Comparison of ENCODE assay signal across 13 cellular contexts in the genomic region with DNA sequence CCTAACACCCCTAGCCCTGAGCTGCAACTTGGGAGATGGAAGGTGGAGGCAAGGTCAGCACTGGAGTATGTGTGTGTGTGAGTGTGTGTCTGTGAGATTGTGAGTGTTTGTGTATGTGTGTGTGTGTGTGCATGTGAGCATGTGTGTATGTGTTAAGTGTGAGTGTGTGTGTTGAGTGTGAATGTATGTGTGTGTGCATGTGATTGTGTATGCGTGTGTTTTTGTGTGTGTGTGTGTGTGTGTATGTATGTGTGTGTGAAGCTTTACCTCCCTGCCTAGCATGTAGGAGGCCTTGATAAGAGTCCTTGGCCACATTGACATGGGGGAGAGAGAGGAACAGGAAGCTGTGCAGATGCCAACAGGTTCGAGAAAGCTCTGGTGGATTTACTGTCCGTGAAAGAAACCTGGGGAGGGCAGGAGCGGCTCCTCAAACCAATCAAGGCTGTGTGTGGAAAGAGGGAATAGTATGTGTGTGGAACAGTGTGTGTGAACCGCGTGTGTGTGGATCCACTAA. TPM values are rescaled to one million over a fixed set of nuclear protein-coding genes. Genes with fewer than 3 reads are reported as not detected.
DNase-seq lines count a peak whose midpoint lies in the region; FAIRE-seq and TF ChIP-seq lines count a peak whose summit lies in the region.
"Had no signal": no experiment of that assay in that cellular context is flagged by ENCODE, and none has a peak within 500 bp of the region (broad histone marks: within the 10 kb centered on the region; RNA-seq: fewer than 3 reads in every experiment).

No MANE protein-coding gene starts in this region.

- H3K9ac ChIP-seq in H1 (replicated peaks in 1 of 4; ENCODE audit: extremely low read depth in 1 of 4, low read depth in 3 of 4, low read length in 3 of 4) = no peak overlapping the region
- H3K9ac ChIP-seq in skeletal muscle tissue (ENCODE audit: low read depth in 1 of 3, low read length in 3 of 3) = peak overlapping the region in 1 of 3 donors; percentile 62

- TF ChIP-seq CTCF in H1 (IDR thresholded peaks at IDR 0.05; ENCODE audit: control extremely low read depth in 1 of 3, insufficient read depth in 1 of 3, low read depth in 1 of 3, low read length in 3 of 3) = no peak

- no peak for TF ChIP-seq POLR2A in H1 (IDR thresholded peaks at IDR 0.05; ENCODE audit: control extremely low read depth in 1 of 2, low read depth in 2 of 2, low read length in 2 of 2)

- no peak overlapping the region for H3K23ac ChIP-seq in H1 (ENCODE audit: insufficient read length)

- H3K79me1 ChIP-seq in H1 (ENCODE audit: low read depth, low read length) = peaks cover 5% of the 10 kb centered on the region; the same call in 1 of the 2 replicates

- peak overlapping the region; percentile 97; the same call in 1 of the 2 replicates for H2BK15ac ChIP-seq in H1 (ENCODE audit: low read length)

- no peak overlapping the region for H3K18ac ChIP-seq in H1 (ENCODE audit: extremely low read depth, low read length)

- POLR2A ChIA-PET in H1 (lab: Charles Lee; ENCODE audit: partially characterized antibody) = interaction anchor here (1.1 kb wide), 1 partner anchor 16 kb away, joined by 3 read pairs; no protein-coding TSS in a partner anchor

- H3K79me2 ChIP-seq in H1 (ENCODE audit: control insufficient read depth in 1 of 2, insufficient read depth in 2 of 2, low read length in 2 of 2) = no peaks in the 10 kb centered on the region

- peak overlapping the region; percentile 35; the same call in 1 of the 2 replicates for H2BK12ac ChIP-seq in H1 (ENCODE audit: low read depth, low read length)

- peaks cover 0 to 6% (median 0%) of the 10 kb centered on the region in 4 experiments; a peak in 3 of 8 replicates for H3K36me3 ChIP-seq in H1 (ENCODE audit: control insufficient read depth in 2 of 4, insufficient read depth in 4 of 4, low read length in 3 of 4)
- H3K36me3 ChIP-seq in skeletal muscle tissue (ENCODE audit: control insufficient read depth in 3 of 3, insufficient read depth in 3 of 3, low read length in 3 of 3) = peaks cover 16 to 23% (median 23%) of the 10 kb centered on the region in 3 donors

- peaks cover 7% of the 10 kb centered on the region; the same call in 1 of the 2 replicates for H3K23me2 ChIP-seq in H1 (ENCODE audit: low read depth, low read length)

- no peak overlapping the region for H2BK20ac ChIP-seq in H1 (ENCODE audit: low read length)

- H4K91ac ChIP-seq in H1 (replicated peaks; ENCODE audit: insufficient read length, low read length) = peak overlapping the region; percentile 36

- CTCF ChIA-PET in H1 (lab: Charles Lee; ENCODE audit: partially characterized antibody) = interaction anchor here (0.6 to 11.2 kb wide), 7 partner anchors 9 to 44 kb away, joined by 3 to 143 read pairs (median 32); a partner anchor contains a TSS

- DNase-seq in GDM1 (lab: John Stamatoyannopoulos, UW) (peak; percentile 24), Kasumi-1 (lab: John Stamatoyannopoulos, UW) (peak; percentile 56 to 79), H1 (ENCODE audit: low read depth in 1 of 2, low spot score in 2 of 2) (no peak), amniotic stem cell (lab: John Stamatoyannopoulos, UW) (no peak), AG08396 (ENCODE audit: low spot score) (no peak), SKM-1 treated with dmso at 0.1 percent for 144 hours (lab: John Stamatoyannopoulos, UW; ENCODE audit: unreplicated experiment) (no peak)
- DNase-seq: DMS 273 treated with DMSO at 0.1 percent for 48 hours; effector CD4-positive, alpha-beta T cell; NCI-H2029; T-helper 9 cell had no signal

- FAIRE-seq in H1 (lab: Jason Lieb, UNC) = no peak

- no peak overlapping the region for H3K56ac ChIP-seq in H1 (replicated peaks; ENCODE audit: insufficient read length, low read depth, low read length)

- H3K4me2 ChIP-seq in H1 (ENCODE audit: insufficient read depth in 1 of 2, low read depth in 2 of 2, low read length in 2 of 2) = no peak overlapping the region

- H2AK5ac ChIP-seq in H1 (ENCODE audit: low read depth, low read length) = peak overlapping the region; percentile 97; the same call in 1 of the 2 replicates

- peaks cover 0 to 2% of the 10 kb centered on the region in 2 experiments for H4K20me1 ChIP-seq in H1 (replicated peaks in 1 of 2; ENCODE audit: control insufficient read depth in 1 of 2, insufficient read depth in 2 of 2, low read length in 2 of 2)

- no peak for TF ChIP-seq RAD21 in H1 (IDR thresholded peaks at IDR 0.05 in 1 of 2, conservative IDR thresholded peaks at IDR 0.05 in 1 of 2; ENCODE audit: low read depth in 2 of 2, low read length in 2 of 2)

- H3K4me3 ChIP-seq in H1 (ENCODE audit: extremely low read depth in 1 of 4, insufficient read depth in 2 of 4, low read depth in 3 of 4, low read length in 4 of 4) (no peak overlapping the region), skeletal muscle tissue (ENCODE audit: low read length in 3 of 3) (peak overlapping the region in 1 of 3 donors; percentile 1)

- WGBS in H1 (ENCODE audit: extremely low coverage in 1 of 2, insufficient coverage in 1 of 2, insufficient read length in 1 of 2, insufficient replicate concordance in 2 of 2, low coverage in 1 of 2, low lambda C conversion rate in 2 of 2, missing lambda C conversion rate in 1 of 2), 2 experiments = 81% methylated on average over 6 of the region's 6 CpGs; no CpG with 5 or more reads in 1 of the 2 experiments

- H2BK120ac ChIP-seq in H1 (replicated peaks; ENCODE audit: low read depth, low read length) = no peak overlapping the region

- H3K27ac ChIP-seq in H1 (ENCODE audit: low read depth, low read length) (no peak overlapping the region; the same call in 1 of the 2 replicates), skeletal muscle tissue (ENCODE audit: low read depth, low read length) (peak overlapping the region; percentile 39)

- H4K8ac ChIP-seq in H1 (ENCODE audit: extremely low read depth, insufficient read depth, low read length) = no peak overlapping the region

- peak overlapping the region; percentile 40; the same call in 1 of the 2 replicates for H2BK5ac ChIP-seq in H1 (ENCODE audit: low read depth, low read length)

- H3K9me3 ChIP-seq in H1 (ENCODE audit: insufficient read depth in 2 of 2, low read depth in 1 of 2, low read length in 1 of 2) (no peaks in the 10 kb centered on the region), skeletal muscle tissue (ENCODE audit: control insufficient read depth in 3 of 3, low read length in 3 of 3) (no peaks in the 10 kb centered on the region)

- no peak overlapping the region for H2AFZ ChIP-seq in H1 (ENCODE audit: low read length)

- no peak overlapping the region for H3K14ac ChIP-seq in H1 (ENCODE audit: insufficient read length)

- no peak overlapping the region for H3K4ac ChIP-seq in H1 (replicated peaks; ENCODE audit: insufficient read length, low read depth, low read length)

- no peak for TF ChIP-seq EP300 in H1 (IDR thresholded peaks at IDR 0.05; ENCODE audit: borderline replicate concordance in 1 of 2, low read depth in 2 of 2, low read length in 2 of 2)

- no peaks in the 10 kb centered on the region; a peak in 1 of 7 replicates for H3K27me3 ChIP-seq in H1 (replicated peaks in 1 of 4; ENCODE audit: control insufficient read depth in 3 of 4, extremely low read depth in 1 of 4, insufficient read depth in 3 of 4, low read length in 3 of 4)
- H3K27me3 ChIP-seq in skeletal muscle tissue (ENCODE audit: control insufficient read depth in 3 of 3, insufficient read depth in 3 of 3, low read length in 3 of 3) = no peaks in the 10 kb centered on the region

- H3K4me1 ChIP-seq in H1 (replicated peaks in 1 of 4; ENCODE audit: control insufficient read depth in 3 of 4, insufficient read depth in 4 of 4, low read length in 3 of 4) (peaks cover 18 to 35% (median 25%) of the 10 kb centered on the region in 4 experiments), skeletal muscle tissue (ENCODE audit: control insufficient read depth in 3 of 3, insufficient read depth in 3 of 3, low read length in 3 of 3) (peaks cover 70 to 83% (median 72%) of the 10 kb centered on the region in 3 donors)

- H4K5ac ChIP-seq in H1 (ENCODE audit: insufficient read length, low read depth, low read length) = no peak overlapping the region

RNA-seq across cellular contexts. Expression of a gene that starts 9.3 kb away (rescaled TPM):
- total RNA-seq in H1 (2021; fragmentation: NEBNext Ultra II Directional; extraction: Animal tissue kit (Norgen Biotek cat#: 25700)) = 12.3 and 14.5 TPM in 2 replicates
- 14.3 and 16.1 TPM in 2 replicates for polyA plus RNA-seq in H1 (2011; rRNA removed)
- 17.1 TPM for polyA plus RNA-seq in H1 (2011; cell fraction: cytosol; rRNA removed)
- polyA plus RNA-seq in H1 (2011; cell fraction: nucleus; rRNA removed) = 36.6 TPM
- 7.0 to 11.7 TPM (median 8.8 TPM) in 4 replicates for polyA plus RNA-seq in H1 (2012, experiment 1 of 2)
- polyA plus RNA-seq in H1 (2012, experiment 2 of 2) = 5.5 TPM
- 7.2 TPM for polyA plus RNA-seq in H1 (2013, experiment 1 of 2)
- polyA plus RNA-seq in H1 (2013, experiment 2 of 2) = 6.4 TPM
- polyA minus RNA-seq in H1 (2011; rRNA and poly(A)+ RNA removed) = 12.2 and 16.5 TPM in 2 replicates
- 6.1 TPM for polyA minus RNA-seq in H1 (2011; cell fraction: cytosol; rRNA and poly(A)+ RNA removed)
- polyA minus RNA-seq in H1 (2011; cell fraction: nucleus; rRNA and poly(A)+ RNA removed) = 29.0 TPM
- total RNA-seq in skeletal muscle tissue = 21.4 TPM

RNA-seq across cellular contexts. Expression of a gene that starts 9.7 kb away (rescaled TPM):
- total RNA-seq in H1 (2021; fragmentation: NEBNext Ultra II Directional; extraction: Animal tissue kit (Norgen Biotek cat#: 25700)) = 0.67 and 0.80 TPM in 2 replicates
- polyA plus RNA-seq in H1 (2011; rRNA removed) = 4.5 and 5.3 TPM in 2 replicates
- 3.6 TPM for polyA plus RNA-seq in H1 (2011; cell fraction: cytosol; rRNA removed)
- polyA plus RNA-seq in H1 (2011; cell fraction: nucleus; rRNA removed) = 6.4 TPM
- polyA plus RNA-seq in H1 (2012, experiment 1 of 2) = 1.5 to 2.8 TPM (median 2.0 TPM) in 4 replicates
- polyA plus RNA-seq in H1 (2012, experiment 2 of 2) = 1.9 TPM
- polyA plus RNA-seq in H1 (2013, experiment 1 of 2) = 0.14 TPM
- 0.07 TPM for polyA plus RNA-seq in H1 (2013, experiment 2 of 2)
- 6.2 and 6.3 TPM in 2 replicates for polyA minus RNA-seq in H1 (2011; rRNA and poly(A)+ RNA removed)
- 2.8 TPM for polyA minus RNA-seq in H1 (2011; cell fraction: cytosol; rRNA and poly(A)+ RNA removed)
- polyA minus RNA-seq in H1 (2011; cell fraction: nucleus; rRNA and poly(A)+ RNA removed) = 6.5 TPM
- total RNA-seq in skeletal muscle tissue = 12.5 TPM

RNA-seq across cellular contexts. Expression of a gene that starts 31.8 kb away (rescaled TPM):
- 42.5 and 45.2 TPM in 2 replicates for total RNA-seq in H1 (2021; fragmentation: NEBNext Ultra II Directional; extraction: Animal tissue kit (Norgen Biotek cat#: 25700))
- 9.6 and 18.2 TPM in 2 replicates for polyA plus RNA-seq in H1 (2011; rRNA removed)
- 20.3 TPM for polyA plus RNA-seq in H1 (2011; cell fraction: cytosol; rRNA removed)
- 7.0 TPM for polyA plus RNA-seq in H1 (2011; cell fraction: nucleus; rRNA removed)
- 18.8 to 33.6 TPM (median 19.8 TPM) in 4 replicates for polyA plus RNA-seq in H1 (2012, experiment 1 of 2)
- polyA plus RNA-seq in H1 (2012, experiment 2 of 2) = 2.6 TPM
- polyA plus RNA-seq in H1 (2013, experiment 1 of 2) = 40.3 TPM
- 40.4 TPM for polyA plus RNA-seq in H1 (2013, experiment 2 of 2)
- 10.3 and 11.8 TPM in 2 replicates for polyA minus RNA-seq in H1 (2011; rRNA and poly(A)+ RNA removed)
- 7.1 TPM for polyA minus RNA-seq in H1 (2011; cell fraction: cytosol; rRNA and poly(A)+ RNA removed)
- 10.3 TPM for polyA minus RNA-seq in H1 (2011; cell fraction: nucleus; rRNA and poly(A)+ RNA removed)
- total RNA-seq in skeletal muscle tissue = 25.6 TPM

RNA-seq across cellular contexts. Expression of a gene that starts 57.8 kb away (rescaled TPM):
- not detected in 2 replicates for total RNA-seq in H1 (2021; fragmentation: NEBNext Ultra II Directional; extraction: Animal tissue kit (Norgen Biotek cat#: 25700))
- not detected in 2 replicates for polyA plus RNA-seq in H1 (2011; rRNA removed)
- 0.03 TPM for polyA plus RNA-seq in H1 (2011; cell fraction: cytosol; rRNA removed)
- not detected for polyA plus RNA-seq in H1 (2011; cell fraction: nucleus; rRNA removed)
- not detected in 4 replicates for polyA plus RNA-seq in H1 (2012, experiment 1 of 2)
- not detected for polyA plus RNA-seq in H1 (2012, experiment 2 of 2)
- not detected for polyA plus RNA-seq in H1 (2013, experiment 1 of 2)
- polyA plus RNA-seq in H1 (2013, experiment 2 of 2) = not detected
- not detected in 2 replicates for polyA minus RNA-seq in H1 (2011; rRNA and poly(A)+ RNA removed)
- not detected for polyA minus RNA-seq in H1 (2011; cell fraction: cytosol; rRNA and poly(A)+ RNA removed)
- not detected for polyA minus RNA-seq in H1 (2011; cell fraction: nucleus; rRNA and poly(A)+ RNA removed)
- under 0.01 TPM for total RNA-seq in skeletal muscle tissue
- total RNA-seq: HT1080, mononuclear cell had no signal

Comparison
In these comparisons a context has a peak if more than half of its experiments do, and no peak if none do; other contexts are left out.
1. DNase-seq: peak in GDM1 (single experiment) and Kasumi-1 (2 of 2); none in H1 (0 of 2), amniotic stem cell (single experiment), AG08396 (single experiment) and SKM-1 treated with dmso at 0.1 percent for 144 hours (single experiment).